Comparison of ENCODE assay signal across 8 cellular contexts in genomic region chr1:145858937-145859490, GRCh38.
DNase-seq lines count a peak whose midpoint lies in the region; ATAC-seq and TF ChIP-seq lines count a peak whose summit lies in the region.

PIAS3 (minus strand) TSS chr1:145859081; CDS start chr1:145858990, 91 bp downstream.

- DNase-seq in AG08396 (ENCODE audit: low spot score) (peak; percentile 98), NCI-H226 (peak; percentile 91), islet precursor cell (peak; percentile 98)
- DNase-seq in activated CD4-positive, CD25-positive, alpha-beta regulatory T cell treated with anti-CD3 and anti-CD28 coated beads, Interleukin-2, amount 50 U/mL, for 16 hours (ENCODE audit: low read depth, low spot score), result peak; percentile 63
- peak; percentile 77 for DNase-seq in central memory CD4-positive, alpha-beta T cell
- DNase-seq in stimulated activated CD4-positive, alpha-beta T cell treated with anti-CD3 and anti-CD28 coated beads, Interleukin-12 subunit alpha, Interleukin-12 subunit beta, amount 100 ng/mL, for 4 hours, result peak; percentile 81

- peak; percentile 89 for ATAC-seq in HG03175 (IDR thresholded peaks at IDR 0.05; ENCODE audit: unreplicated experiment)

- TF ChIP-seq POLR2A in GM18951 (IDR thresholded peaks at IDR 0.05; ENCODE audit: extremely low read depth, insufficient read depth, insufficient read length), result peak; percentile 48

- in situ Hi-C loops in GM18951 (cut with MboI; ENCODE audit: low sequenced_read_pairs, unreplicated experiment), result no loop called here

Comparison
In these comparisons a context has a peak if more than half of its experiments do, and no peak if none do; other contexts are left out.
1. Peak in every context shown above with its lines: DNase-seq and ATAC-seq.